In genomic region chr20:62653951-62654685, GRCh38 we compare ENCODE assay signal across 1 cellular context.
TF ChIP-seq lines count a peak whose summit lies in the region.

No MANE protein-coding gene starts in this region.

TF ChIP-seq in HCT116, 20 proteins besides CTCF, POLR2A, EP300 and RAD21:
- TF ChIP-seq POLR2AphosphoS5 (IDR thresholded peaks at IDR 0.05; ENCODE audit: low read depth, low read length), result no peak
- TF ChIP-seq ZFX (IDR thresholded peaks at IDR 0.05), result no peak
- no peak for TF ChIP-seq EZH2 (IDR thresholded peaks at IDR 0.05)
- TF ChIP-seq FOSL1 (IDR thresholded peaks at IDR 0.05; ENCODE audit: low read depth), result no peak
- TF ChIP-seq JUND (IDR thresholded peaks at IDR 0.05), result no peak
- no peak for TF ChIP-seq REST (IDR thresholded peaks at IDR 0.05; ENCODE audit: low read depth)
- TF ChIP-seq EZH2phosphoT487 (IDR thresholded peaks at IDR 0.05; ENCODE audit: borderline replicate concordance), result no peak
TF ChIP-seq in HCT116: peak in this region for 0.
